ENCODE assay signal across 8 cellular contexts in genomic region chr6:157667211-157668033, GRCh38.
DNase-seq lines count a peak whose midpoint lies in the region; ATAC-seq and TF ChIP-seq lines count a peak whose summit lies in the region.

No MANE protein-coding gene starts in this region.

- no peak overlapping the region for H3K27ac Mint-ChIP-seq in CD8-positive, alpha-beta memory T cell

- peaks cover 3% of the 10 kb centered on the region for H3K4me1 ChIP-seq in CD8-positive, alpha-beta memory T cell (ENCODE audit: insufficient read depth, low read length)
- H3K4me1 ChIP-seq in GM23248 (ENCODE audit: insufficient read depth) (peaks cover 35% of the 10 kb centered on the region), lung (ENCODE audit: control insufficient read depth in 2 of 2, insufficient read depth in 2 of 2, low read length in 2 of 2) (peaks cover 0 to 7% of the 10 kb centered on the region in 2 donors)

- no peaks in the 10 kb centered on the region for H3K9me3 ChIP-seq in CD8-positive, alpha-beta memory T cell (ENCODE audit: low read length)
- H3K9me3 ChIP-seq in GM23248 (ENCODE audit: low read depth) (no peaks in the 10 kb centered on the region), lung (ENCODE audit: control insufficient read depth in 2 of 2, insufficient read depth in 1 of 2, low read length in 1 of 2) (peaks cover 0 to 2% of the 10 kb centered on the region in 2 donors)

- POLR2A ChIA-PET in CD8-positive, alpha-beta memory T cell (lab: Charles Lee): no interaction called here

- peak overlapping the region; percentile 71 for H2AFZ ChIP-seq in GM23248

- H4K20me1 ChIP-seq in GM23248 (ENCODE audit: insufficient read depth): no peaks in the 10 kb centered on the region

- peaks cover 26% of the 10 kb centered on the region for H3F3A ChIP-seq in GM23248 (ENCODE audit: insufficient read depth)

- H3K36me3 Mint-ChIP-seq in CD8-positive, alpha-beta memory T cell: peaks cover 0 to 1% (median 0%) of the 10 kb centered on the region in 3 donors

- peak overlapping the region; percentile 75 for H3K4me2 ChIP-seq in GM23248 (ENCODE audit: unreplicated experiment)

- peak; percentile 76 for TF ChIP-seq CTCF in lung (IDR thresholded peaks at IDR 0.05; ENCODE audit: control extremely low read depth, extremely low read depth)

- peak in 4 of 5 donors; percentile 23 to 61 (median 40) for DNase-seq in CD8-positive, alpha-beta memory T cell
- DNase-seq in GM23248: peak; percentile 87
- peak; percentile 79 for DNase-seq in NCI-H2107 treated with DMSO at 0.1 percent for 48 hours (lab: John Stamatoyannopoulos, UW; ENCODE audit: unreplicated experiment)
- peak; percentile 82 for DNase-seq in dedifferentiated amniotic fluid mesenchymal stem cell (ENCODE audit: extremely low spot score)
- peak; percentile 49 for DNase-seq in lung (ENCODE audit: low spot score)
- peak; percentile 27 to 34 for DNase-seq in stimulated activated CD8-positive, alpha-beta memory T cell treated with anti-CD3 and anti-CD28 coated beads, Interleukin-4, amount 100 ng/mL, for 4 hours (ENCODE audit: low read depth in 2 of 2, low spot score in 1 of 2)

- H3K36me3 ChIP-seq in CD8-positive, alpha-beta memory T cell (ENCODE audit: insufficient read depth, low read length): no peaks in the 10 kb centered on the region
- H3K36me3 ChIP-seq in GM23248 (ENCODE audit: low read depth): no peaks in the 10 kb centered on the region
- no peaks in the 10 kb centered on the region for H3K36me3 ChIP-seq in lung (ENCODE audit: control insufficient read depth in 2 of 2, insufficient read depth in 2 of 2, low read length in 2 of 2)

- 5 to 10% methylated on average over 12 of the region's 12 CpGs for WGBS in GM23248 (ENCODE audit: low coverage in 1 of 2, low lambda C conversion rate in 2 of 2, missing lambda C conversion rate in 2 of 2), 2 experiments
- 39 to 42% methylated on average over 12 of the region's 12 CpGs for WGBS in lung, 2 donors

- H3K9me3 Mint-ChIP-seq in CD8-positive, alpha-beta memory T cell: no peaks in the 10 kb centered on the region

- no peak overlapping the region for H3K4me3 Mint-ChIP-seq in CD8-positive, alpha-beta memory T cell

- no peaks in the 10 kb centered on the region for H3K27me3 ChIP-seq in CD8-positive, alpha-beta memory T cell (ENCODE audit: insufficient read depth, low read length, poor library complexity, severe bottlenecking)
- no peaks in the 10 kb centered on the region for H3K27me3 ChIP-seq in GM23248 (replicated peaks; ENCODE audit: insufficient read depth)
- no peaks in the 10 kb centered on the region for H3K27me3 ChIP-seq in lung (ENCODE audit: control insufficient read depth, insufficient read depth)

- H3K27ac ChIP-seq in CD8-positive, alpha-beta memory T cell (ENCODE audit: low read depth, low read length): no peak overlapping the region
- H3K27ac ChIP-seq in GM23248 (peak overlapping the region; percentile 83), lung (ENCODE audit: low read depth in 1 of 2, low read length in 1 of 2) (no peak overlapping the region)

- H3K79me2 ChIP-seq in GM23248 (ENCODE audit: insufficient read depth): no peaks in the 10 kb centered on the region

- no peaks in the 10 kb centered on the region for H3K9me2 ChIP-seq in GM23248 (ENCODE audit: insufficient read depth)

- CTCF ChIA-PET in CD8-positive, alpha-beta memory T cell (lab: Charles Lee): interaction anchor here (0.8 to 3.1 kb wide), 12 partner anchors 11 to 352 kb away, joined by 3 to 24 read pairs (median 4); partner anchors contain the start of gene TMEM242

- in situ Hi-C loops in GM23248 (cut with MboI): no loop called here

- H3K4me3 ChIP-seq in CD8-positive, alpha-beta memory T cell (ENCODE audit: low read length): no peak overlapping the region
- peak overlapping the region; percentile 48 for H3K4me3 ChIP-seq in GM23248
- H3K4me3 ChIP-seq in lung: no peak overlapping the region

- peak; percentile 35 to 49 for ATAC-seq in activated CD4-positive, CD25-positive, alpha-beta regulatory T cell treated with anti-CD3 and anti-CD28 coated beads, Interleukin-2, amount 50 U/mL, for 24 hours
- peak; percentile 65 for ATAC-seq in lung (ENCODE audit: insufficient read depth, low FRiP score)
- ATAC-seq in HG02852 (IDR thresholded peaks at IDR 0.05; ENCODE audit: unreplicated experiment): no peak

- peaks cover 0 to 3% of the 10 kb centered on the region in 2 donors for H3K27me3 Mint-ChIP-seq in CD8-positive, alpha-beta memory T cell

- peaks cover 2 to 6% (median 5%) of the 10 kb centered on the region in 3 donors for H3K4me1 Mint-ChIP-seq in CD8-positive, alpha-beta memory T cell

- peak overlapping the region; percentile 77 for H3K9ac ChIP-seq in GM23248

Comparison
In these comparisons a context has a peak if more than half of its experiments do, and no peak if none do; other contexts are left out.
1. DNase-seq: peak in every context shown above with its lines; median percentile 87 in GM23248; 82 in dedifferentiated amniotic fluid mesenchymal stem cell; 79 in NCI-H2107 treated with DMSO at 0.1 percent for 48 hours; 49 in lung; 40 in CD8-positive, alpha-beta memory T cell; 30 in stimulated activated CD8-positive, alpha-beta memory T cell treated with anti-CD3 and anti-CD28 coated beads, Interleukin-4, amount 100 ng/mL, for 4 hours.